8 cellular contexts compared by ENCODE assay signal in genomic region chr19:12399901-12400617, GRCh38. TPM values are rescaled to one million over a fixed set of nuclear protein-coding genes. Genes with fewer than 3 reads are reported as not detected.
DNase-seq lines count a peak whose midpoint lies in the region; ATAC-seq, FAIRE-seq and TF ChIP-seq lines count a peak whose summit lies in the region.
"Not testable (repeated sequence)": the region's sequence is repeated elsewhere in the genome, so short reads cannot be mapped to it uniquely, and the experiment has no call there.

No MANE protein-coding gene starts in this region.

- H3K36me3 Mint-ChIP-seq in CD8-positive, alpha-beta T cell, result peaks cover 16% of the 10 kb centered on the region

- H3K9ac ChIP-seq in muscle layer of colon (ENCODE audit: low read length), result peak overlapping the region; percentile 39

- peak overlapping the region; percentile 90 for H3K4me3 Mint-ChIP-seq in CD8-positive, alpha-beta T cell

- not testable (repeated sequence) for H3K9me3 ChIP-seq in CD8-positive, alpha-beta T cell (ENCODE audit: low read length); muscle layer of colon (ENCODE audit: low read length)

- not testable (repeated sequence) for H3K9me3 Mint-ChIP-seq in CD8-positive, alpha-beta T cell

- H3K27ac Mint-ChIP-seq in CD8-positive, alpha-beta T cell, result peak overlapping the region; percentile 71

- CTCF ChIA-PET in CD8-positive, alpha-beta T cell (lab: Charles Lee), result not testable (repeated sequence)

- peak; percentile 96 for FAIRE-seq in RCC 7860 (lab: Jason Lieb, UNC)

- peaks cover 27% of the 10 kb centered on the region for H3K4me1 Mint-ChIP-seq in CD8-positive, alpha-beta T cell (ENCODE audit: low read depth)

- POLR2A ChIA-PET in CD8-positive, alpha-beta T cell (lab: Charles Lee), result not testable (repeated sequence)

- not testable (repeated sequence) for TF ChIP-seq CTCF in CD8-positive, alpha-beta T cell (IDR thresholded peaks at IDR 0.05); fibroblast of villous mesenchyme (IDR thresholded peaks at IDR 0.05; ENCODE audit: insufficient read depth, low read depth, low read length)

- not testable (repeated sequence) for H3K27me3 Mint-ChIP-seq in CD8-positive, alpha-beta T cell (ENCODE audit: low read depth)

- DNase-seq in CD8-positive, alpha-beta T cell, result peak in 3 of 7 experiments; percentile 1 to 30 (median 14)
- DNase-seq in RCC 7860 (ENCODE audit: low spot score) (peak; percentile 36), fibroblast of villous mesenchyme (ENCODE audit: low read depth) (peak; percentile 4)
- peak; percentile 40 for DNase-seq in activated naive CD4-positive, alpha-beta T cell treated with Interleukin-2 at 50 U/mL for 16 hours
- DNase-seq in stimulated activated CD8-positive, alpha-beta memory T cell treated with anti-CD3 and anti-CD28 coated beads, Interleukin-4, amount 100 ng/mL, for 48 hours, result peak; percentile 61

- not testable (repeated sequence) for H3K27me3 ChIP-seq in CD8-positive, alpha-beta T cell (ENCODE audit: insufficient read depth, low read length); muscle layer of colon (ENCODE audit: control insufficient read depth in 1 of 2, insufficient read depth in 2 of 2, low read length in 2 of 2)

- H3K36me3 ChIP-seq in CD8-positive, alpha-beta T cell (ENCODE audit: insufficient read depth, low read length); muscle layer of colon (ENCODE audit: insufficient read depth, low read length): not testable (repeated sequence)

- not testable (repeated sequence) for H3K4me1 ChIP-seq in CD8-positive, alpha-beta T cell (ENCODE audit: insufficient read depth, low read length); muscle layer of colon (ENCODE audit: insufficient read depth, low read length)

- peak overlapping the region; percentile 94 for H3K4me3 ChIP-seq in CD8-positive, alpha-beta T cell (ENCODE audit: low read depth, low read length)
- peak overlapping the region; percentile 79 for H3K4me3 ChIP-seq in fibroblast of villous mesenchyme (ENCODE audit: low read depth, low read length)
- peak overlapping the region; percentile 76 to 79 for H3K4me3 ChIP-seq in muscle layer of colon (ENCODE audit: low read depth in 1 of 2, low read length in 2 of 2)

- peak; percentile 51 for ATAC-seq in CD8-positive, alpha-beta T cell
- ATAC-seq in GM21381 (IDR thresholded peaks at IDR 0.05; ENCODE audit: unreplicated experiment) (peak; percentile 28), HG03439 (IDR thresholded peaks at IDR 0.05; ENCODE audit: unreplicated experiment) (peak; percentile 39)

- intact Hi-C loops in CD8-positive, alpha-beta T cell (cut with DNase I, micrococcal nuclease), result loop anchor here (1.0 to 2.0 kb wide), 7 partner anchors 35 to 197 kb away; partner anchors contain the start of genes ZNF442 (in 2 of the 2), ZNF44 (in 1 of the 2), ZNF443 (in 1 of the 2) and ZNF563 (in 1 of the 2)

- H3K27ac ChIP-seq in CD8-positive, alpha-beta T cell (ENCODE audit: low read depth, low read length), result not testable (repeated sequence)
- H3K27ac ChIP-seq in muscle layer of colon (ENCODE audit: low read depth, low read length), result peak overlapping the region; percentile 82

RNA-seq across cellular contexts. Expression of gene ZNF799, which starts 1.0 kb away (rescaled TPM):
- total RNA-seq in CD8-positive, alpha-beta T cell, result 1 to 10 TPM; 1.1 TPM
- total RNA-seq in fibroblast of villous mesenchyme, result 1.6 and 3.5 TPM in 2 replicates

RNA-seq across cellular contexts. Expression of gene ZNF442, which starts 34.6 kb away (rescaled TPM):
- 1 to 10 TPM in 1 of 2 experiments, under 1 TPM in 1; 1.00 to 1.0 TPM for total RNA-seq in CD8-positive, alpha-beta T cell
- total RNA-seq in fibroblast of villous mesenchyme, result 0.64 and 1.3 TPM in 2 replicates

RNA-seq across cellular contexts. Expression of gene ZNF443, which starts 40.8 kb away (rescaled TPM):
- total RNA-seq in CD8-positive, alpha-beta T cell, result 1 to 10 TPM; 2.1 to 2.6 TPM
- 1.3 and 3.5 TPM in 2 replicates for total RNA-seq in fibroblast of villous mesenchyme
